Comparison of ENCODE assay signal across 18 cellular contexts in the genomic region with DNA sequence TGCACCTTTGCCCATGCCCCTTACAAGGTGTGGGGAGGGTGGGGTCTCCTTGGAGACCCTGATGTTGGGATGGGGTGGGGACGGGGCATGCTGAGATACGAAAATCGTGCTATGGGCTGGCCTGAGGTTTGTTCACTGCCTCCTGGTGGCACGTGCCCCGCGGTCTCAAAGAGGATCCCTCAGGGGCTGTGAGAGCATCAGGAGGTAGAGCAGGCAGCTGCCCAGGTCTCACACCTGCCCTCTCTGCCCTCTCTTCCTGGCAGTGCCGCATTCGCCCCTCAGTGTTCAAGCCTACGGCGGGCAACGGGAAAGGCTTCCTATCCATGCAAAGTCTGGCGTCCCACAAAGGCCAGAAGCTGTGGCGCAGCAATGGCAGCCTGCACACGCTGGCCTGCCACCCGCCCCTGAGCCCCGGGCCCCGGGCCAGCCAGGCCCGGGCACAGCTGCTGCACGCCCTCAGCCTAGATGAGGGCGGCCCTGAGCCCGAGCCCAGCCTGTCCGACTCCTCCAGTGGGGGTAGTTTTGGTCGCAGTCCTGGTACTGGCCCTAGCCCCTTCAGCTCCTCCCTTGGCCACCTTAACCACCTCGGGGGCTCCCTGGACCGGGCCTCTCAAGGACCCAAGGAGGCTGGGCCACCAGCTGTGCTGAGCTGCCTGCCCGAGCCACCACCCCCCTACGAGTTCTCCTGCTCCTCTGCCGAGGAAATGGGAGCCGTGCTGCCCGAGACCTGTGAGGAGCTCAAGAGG. TPM values are rescaled to one million over a fixed set of nuclear protein-coding genes. Genes with fewer than 3 reads are reported as not detected.
A peak's percentile ranks its signal among the peaks of the same experiment; 100 is the strongest.
DNase-seq lines count a peak whose midpoint lies in the region; ATAC-seq and TF ChIP-seq lines count a peak whose summit lies in the region.
"Had no signal": no experiment of that assay in that cellular context is flagged by ENCODE, and none has a peak within 500 bp of the region (broad histone marks: within the 10 kb centered on the region; RNA-seq: fewer than 3 reads in every experiment).

No MANE protein-coding gene starts in this region.

- peaks cover 21% of the 10 kb centered on the region for H3F3A ChIP-seq in GM23338 (replicated peaks; ENCODE audit: low read depth)

- H2AK5ac ChIP-seq in mesenchymal stem cell (ENCODE audit: low read length, severe bottlenecking) = no peak overlapping the region

- no peak overlapping the region for H2AFZ ChIP-seq in GM23338
- no peak overlapping the region for H2AFZ ChIP-seq in mesenchymal stem cell (ENCODE audit: low read depth, low read length)

- H4K91ac ChIP-seq in mesenchymal stem cell (ENCODE audit: low read length) = peak overlapping the region; percentile 53

- WGBS in mesenchymal stem cell = 92% methylated on average over 30 of the region's 30 CpGs

- H3K14ac ChIP-seq in mesenchymal stem cell (ENCODE audit: low read length in 2 of 2) = no peak overlapping the region

- no peak overlapping the region for H2BK15ac ChIP-seq in mesenchymal stem cell (ENCODE audit: low read depth, poor library complexity, severe bottlenecking)

- no peak overlapping the region for H2BK5ac ChIP-seq in mesenchymal stem cell (ENCODE audit: low read depth, low read length, poor library complexity, severe bottlenecking)

- H3K9me3 Mint-ChIP-seq in GM23338 = no peaks in the 10 kb centered on the region
- no peaks in the 10 kb centered on the region for H3K9me3 Mint-ChIP-seq in stimulated activated naive B cell treated with anti-CD40 and anti-IgM and Interleukin-4, amounts not matched to agents 10 μg/mL and 1 μg/mL and 100 μg/mL, for 72 hours
- H3K9me3 Mint-ChIP-seq: activated CD4-positive, alpha-beta T cell treated with anti-CD3 and anti-CD28 coated beads, Interleukin-2, amount 10 ng/mL, durations not matched to agents 7 days and 5 days; activated naive CD4-positive, alpha-beta T cell treated with anti-CD3 and anti-CD28 coated beads for 36 hours; activated T-helper 1 cell treated with anti-CD3 and anti-CD28 coated beads, Interleukin-12 subunit alpha, Interleukin-12 subunit beta, Interleukin-2, Interleukin-4 antibody, amounts not matched to agents 30 ng/mL and 10 ng/mL and 1 ng/mL, durations not matched to agents 14 hours and 24 hours and 36 hours; CD4-positive, CD25-positive, alpha-beta regulatory T cell; H9; nephron; type B pancreatic cell had no signal

- no peaks in the 10 kb centered on the region for H3K9me3 ChIP-seq in SJCRH30 (replicated peaks)
- H3K9me3 ChIP-seq in mesenchymal stem cell (ENCODE audit: control insufficient read depth, low read length) = no peaks in the 10 kb centered on the region
- H3K9me3 ChIP-seq: breast epithelium, ovary, spleen had no signal

- H3K4me1 ChIP-seq in GM23338 (ENCODE audit: insufficient read depth) (peaks cover 58% of the 10 kb centered on the region), SJCRH30 (peaks cover 53% of the 10 kb centered on the region), mesenchymal stem cell (ENCODE audit: control insufficient read depth, insufficient read depth, low read depth, low read length) (peaks cover 12% of the 10 kb centered on the region)

- H2BK12ac ChIP-seq in mesenchymal stem cell (ENCODE audit: low read length in 2 of 2) = no peak overlapping the region

- H3K79me1 ChIP-seq in mesenchymal stem cell (replicated peaks; ENCODE audit: low read length, poor library complexity, severe bottlenecking) = no peaks in the 10 kb centered on the region

- DNase-seq in GM23338 (ENCODE audit: low spot score) (no peak), SJCRH30 (no peak), mesenchymal stem cell (no peak), SKM-1 treated with dmso at 0.1 percent for 144 hours (lab: John Stamatoyannopoulos, UW; ENCODE audit: unreplicated experiment) (no peak), OCI-M1 (lab: John Stamatoyannopoulos, UW) (no peak)
- DNase-seq in stimulated activated naive B cell treated with anti-CD40 and anti-IgM and Interleukin-4, amounts not matched to agents 10 μg/mL and 1 μg/mL and 100 μg/mL, for 72 hours = no peak
- DNase-seq in activated CD8-positive, alpha-beta memory T cell treated with anti-CD3 and anti-CD28 coated beads, Interleukin-2, amount 50 U/mL, for 48 hours = no peak
- DNase-seq: T1000 had no signal

- no peak overlapping the region for H4K8ac ChIP-seq in mesenchymal stem cell (ENCODE audit: low read length)

- H3K4ac ChIP-seq in mesenchymal stem cell (ENCODE audit: low read depth in 1 of 2, low read length in 2 of 2) = no peak overlapping the region

- no peak overlapping the region for H3K18ac ChIP-seq in mesenchymal stem cell (ENCODE audit: low read depth in 1 of 2, low read length in 2 of 2)

- no peak overlapping the region for H3K4me2 ChIP-seq in GM23338
- H3K4me2 ChIP-seq in mesenchymal stem cell (ENCODE audit: low read length, poor library complexity, severe bottlenecking) = no peak overlapping the region

- H3K79me2 ChIP-seq in GM23338 (replicated peaks; ENCODE audit: insufficient read depth) = peaks cover 57% of the 10 kb centered on the region

- peaks cover 46% of the 10 kb centered on the region for H3K36me3 Mint-ChIP-seq in GM23338 (ENCODE audit: low read depth)
- peaks cover 16 to 26% of the 10 kb centered on the region in 2 donors for H3K36me3 Mint-ChIP-seq in stimulated activated naive B cell treated with anti-CD40 and anti-IgM and Interleukin-4, amounts not matched to agents 10 μg/mL and 1 μg/mL and 100 μg/mL, for 72 hours
- H3K36me3 Mint-ChIP-seq: CD4-positive, CD25-positive, alpha-beta regulatory T cell; type B pancreatic cell had no signal

- no peak overlapping the region for H3K4me3 Mint-ChIP-seq in GM23338
- peak overlapping the region; percentile 66 to 73 for H3K4me3 Mint-ChIP-seq in stimulated activated naive B cell treated with anti-CD40 and anti-IgM and Interleukin-4, amounts not matched to agents 10 μg/mL and 1 μg/mL and 100 μg/mL, for 72 hours
- H3K4me3 Mint-ChIP-seq: activated CD4-positive, alpha-beta T cell treated with anti-CD3 and anti-CD28 coated beads, Interleukin-2, amount 10 ng/mL, durations not matched to agents 7 days and 5 days; activated naive CD4-positive, alpha-beta T cell treated with anti-CD3 and anti-CD28 coated beads for 36 hours; activated T-helper 1 cell treated with anti-CD3 and anti-CD28 coated beads, Interleukin-12 subunit alpha, Interleukin-12 subunit beta, Interleukin-2, Interleukin-4 antibody, amounts not matched to agents 30 ng/mL and 10 ng/mL and 1 ng/mL, durations not matched to agents 14 hours and 24 hours and 36 hours; type B pancreatic cell had no signal

- no peaks in the 10 kb centered on the region; the same call in 1 of the 2 replicates for H4K20me1 ChIP-seq in GM23338 (replicated peaks; ENCODE audit: insufficient read depth)

- ATAC-seq in GM23338 = no peak
- no peak for ATAC-seq in stimulated activated naive B cell treated with anti-CD40 and anti-IgM and Interleukin-4, amounts not matched to agents 10 μg/mL and 1 μg/mL and 100 μg/mL, for 72 hours (replicated peaks)

- H3K23ac ChIP-seq in mesenchymal stem cell (ENCODE audit: low read length in 2 of 2) = no peak overlapping the region

- TF ChIP-seq CTCF in GM23338 (conservative IDR thresholded peaks at IDR 0.05; ENCODE audit: low read depth in 2 of 2) = no peak

- H3K4me3 ChIP-seq in GM23338 = no peak overlapping the region
- H3K4me3 ChIP-seq in SJCRH30 = no peak overlapping the region
- H3K4me3 ChIP-seq in mesenchymal stem cell (ENCODE audit: insufficient read depth in 1 of 2, low read depth in 1 of 2, low read length in 2 of 2) = no peak overlapping the region

- H3K27ac Mint-ChIP-seq in GM23338 = no peak overlapping the region
- H3K27ac Mint-ChIP-seq in stimulated activated naive B cell treated with anti-CD40 and anti-IgM and Interleukin-4, amounts not matched to agents 10 μg/mL and 1 μg/mL and 100 μg/mL, for 72 hours = peak overlapping the region; percentile 62
- H3K27ac Mint-ChIP-seq: activated naive CD4-positive, alpha-beta T cell treated with anti-CD3 and anti-CD28 coated beads for 36 hours; activated T-helper 1 cell treated with anti-CD3 and anti-CD28 coated beads, Interleukin-12 subunit alpha, Interleukin-12 subunit beta, Interleukin-2, Interleukin-4 antibody, amounts not matched to agents 30 ng/mL and 10 ng/mL and 1 ng/mL, durations not matched to agents 14 hours and 24 hours and 36 hours; type B pancreatic cell had no signal

- H3K36me3 ChIP-seq in GM23338 (ENCODE audit: insufficient read depth) = peaks cover 8% of the 10 kb centered on the region
- peaks cover 57% of the 10 kb centered on the region for H3K36me3 ChIP-seq in SJCRH30
- H3K36me3 ChIP-seq in mesenchymal stem cell (ENCODE audit: control insufficient read depth in 1 of 2, insufficient read depth in 2 of 2, low read depth in 1 of 2, low read length in 2 of 2) = peaks cover 0 to 7% of the 10 kb centered on the region in 2 experiments
- H3K36me3 ChIP-seq: breast epithelium, ovary had no signal

- H3K9ac ChIP-seq in mesenchymal stem cell (ENCODE audit: low read length) = no peak overlapping the region

- no peaks in the 10 kb centered on the region for H3K9me2 ChIP-seq in GM23338 (ENCODE audit: insufficient read depth)

- H3K27ac ChIP-seq in GM23338 (ENCODE audit: low read depth) = peak overlapping the region; percentile 76; the same call in 1 of the 2 replicates
- peak overlapping the region; percentile 50 for H3K27ac ChIP-seq in SJCRH30
- no peak overlapping the region for H3K27ac ChIP-seq in mesenchymal stem cell (ENCODE audit: low read length, poor library complexity, severe bottlenecking)
- H3K27ac ChIP-seq: ovary had no signal

- peaks cover 64% of the 10 kb centered on the region for H3K4me1 Mint-ChIP-seq in GM23338
- peaks cover 55 to 87% of the 10 kb centered on the region in 2 donors for H3K4me1 Mint-ChIP-seq in stimulated activated naive B cell treated with anti-CD40 and anti-IgM and Interleukin-4, amounts not matched to agents 10 μg/mL and 1 μg/mL and 100 μg/mL, for 72 hours

- no peak overlapping the region for H2BK120ac ChIP-seq in mesenchymal stem cell (ENCODE audit: low read depth, low read length)

- peaks cover 21% of the 10 kb centered on the region for H3K27me3 Mint-ChIP-seq in GM23338 (ENCODE audit: insufficient read depth, low read depth, poor library complexity)
- no peaks in the 10 kb centered on the region for H3K27me3 Mint-ChIP-seq in stimulated activated naive B cell treated with anti-CD40 and anti-IgM and Interleukin-4, amounts not matched to agents 10 μg/mL and 1 μg/mL and 100 μg/mL, for 72 hours
- H3K27me3 Mint-ChIP-seq: type B pancreatic cell had no signal

- no peaks in the 10 kb centered on the region for H3K27me3 ChIP-seq in GM23338 (ENCODE audit: insufficient read depth)
- H3K27me3 ChIP-seq in SJCRH30 = no peaks in the 10 kb centered on the region
- peaks cover 16 to 62% of the 10 kb centered on the region in 2 experiments for H3K27me3 ChIP-seq in mesenchymal stem cell (ENCODE audit: control insufficient read depth in 1 of 2, insufficient read depth in 1 of 2, low read length in 2 of 2)
- H3K27me3 ChIP-seq: breast epithelium, ovary had no signal

RNA-seq across cellular contexts. Expression of a gene that starts 6.8 kb away (rescaled TPM):
- total RNA-seq in GM23338 (2014; rRNA removed; shearing (Covaris generic)) = 52.7 and 58.2 TPM in 2 replicates
- polyA plus RNA-seq in GM23338 (2016; fragmentation: Nextera tagmentation; extraction: Ambion mirVana) = 9.8 and 10.9 TPM in 2 replicates
- total RNA-seq in SJCRH30 (2014; rRNA removed; shearing (Covaris generic)) = 43.8 and 45.8 TPM in 2 replicates
- polyA plus RNA-seq in mesenchymal stem cell (2013, experiment 1 of 2) = 0.01 TPM
- polyA plus RNA-seq in mesenchymal stem cell (2013, experiment 2 of 2) = 0.01 TPM

RNA-seq across cellular contexts. Expression of a gene that starts 10.7 kb away (rescaled TPM):
- 83.7 and 101 TPM in 2 replicates for total RNA-seq in GM23338 (2014; rRNA removed; shearing (Covaris generic))
- polyA plus RNA-seq in GM23338 (2016; fragmentation: Nextera tagmentation; extraction: Ambion mirVana) = 47.5 and 50.6 TPM in 2 replicates
- total RNA-seq in SJCRH30 (2014; rRNA removed; shearing (Covaris generic)) = 24.6 and 24.7 TPM in 2 replicates
- polyA plus RNA-seq in mesenchymal stem cell (2013, experiment 1 of 2) = 14.0 TPM
- 14.1 TPM for polyA plus RNA-seq in mesenchymal stem cell (2013, experiment 2 of 2)

RNA-seq across cellular contexts. Expression of a gene that starts 33.6 kb away (rescaled TPM):
- total RNA-seq in GM23338 (2014; rRNA removed; shearing (Covaris generic)) = 452 and 455 TPM in 2 replicates
- 435 and 450 TPM in 2 replicates for polyA plus RNA-seq in GM23338 (2016; fragmentation: Nextera tagmentation; extraction: Ambion mirVana)
- 277 and 303 TPM in 2 replicates for total RNA-seq in SJCRH30 (2014; rRNA removed; shearing (Covaris generic))
- 114 TPM for polyA plus RNA-seq in mesenchymal stem cell (2013, experiment 1 of 2)
- 119 TPM for polyA plus RNA-seq in mesenchymal stem cell (2013, experiment 2 of 2)
